ENCODE assay signal across 18 cellular contexts in the genomic region with DNA sequence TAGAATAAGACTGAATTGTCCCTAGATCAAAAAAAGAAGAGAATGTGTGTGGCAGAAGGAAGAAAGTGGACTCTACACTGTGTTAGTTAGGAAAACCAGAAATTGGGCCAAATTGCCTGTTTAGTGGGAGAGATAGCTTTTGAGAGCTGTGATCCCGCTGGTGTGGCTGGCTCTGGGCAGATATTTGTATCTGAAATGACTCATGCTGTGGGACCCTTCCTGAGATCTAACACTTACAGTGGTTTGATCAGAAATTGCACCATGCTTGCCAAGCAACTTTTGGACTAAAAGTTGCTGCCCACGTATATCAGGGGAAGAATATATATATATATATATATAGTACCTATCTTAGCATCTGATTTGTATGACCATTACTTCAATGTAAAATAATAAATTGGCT. TPM values are rescaled to one million over a fixed set of nuclear protein-coding genes. Genes with fewer than 3 reads are reported as not detected.
DNase-seq lines count a peak whose midpoint lies in the region; ATAC-seq, FAIRE-seq and TF ChIP-seq lines count a peak whose summit lies in the region.
"Had no signal": no experiment of that assay in that cellular context is flagged by ENCODE, and none has a peak within 500 bp of the region (broad histone marks: within the 10 kb centered on the region; RNA-seq: fewer than 3 reads in every experiment).

No MANE protein-coding gene starts in this region.

- 32 to 34% methylated on average over 2 of the region's 2 CpGs for WGBS in GM23248 (ENCODE audit: low coverage in 1 of 2, low lambda C conversion rate in 2 of 2, missing lambda C conversion rate in 2 of 2), 2 experiments
- 49 to 60% methylated on average over 2 of the region's 2 CpGs for WGBS in pancreas, 2 donors

- DNase-seq in GM23248 (peak; percentile 43), adipocyte (ENCODE audit: low read depth) (peak; percentile 18), fibroblast of mammary gland (ENCODE audit: low read depth) (peak; percentile 33), pancreas (no peak), DMS79 (lab: John Stamatoyannopoulos, UW) (no peak), HK-2 (ENCODE audit: unreplicated experiment) (no peak), CD1c-positive myeloid dendritic cell (ENCODE audit: extremely low spot score) (no peak)
- no peak for DNase-seq in activated T-cell treated with anti-CD3 and anti-CD28 coated beads, Interleukin-2, amount 50 U/mL, for 48 hours
- DNase-seq: activated CD8-positive, alpha-beta memory T cell treated with anti-CD3 and anti-CD28 coated beads, Interleukin-2, amount 50 U/mL, for 4 hours; BE2C; DND-41; effector memory CD4-positive, alpha-beta T cell; glutamatergic neuron; WERI-Rb-1 had no signal

- intact Hi-C loops in pancreas (cut with DNase I), result no loop called here

- no peak overlapping the region for H2AFZ ChIP-seq in GM23248

- H3K27me3 ChIP-seq in GM23248 (replicated peaks; ENCODE audit: insufficient read depth) (no peaks in the 10 kb centered on the region), adipocyte (replicated peaks; ENCODE audit: control insufficient read depth, insufficient read depth, low read length) (no peaks in the 10 kb centered on the region), pancreas (no peaks in the 10 kb centered on the region)
- H3K27me3 ChIP-seq: BE2C, SJSA1 had no signal

- H3K4me1 ChIP-seq in GM23248 (ENCODE audit: insufficient read depth), result peaks cover 14% of the 10 kb centered on the region; the same call in 1 of the 2 replicates
- peaks cover 20% of the 10 kb centered on the region for H3K4me1 ChIP-seq in adipocyte (ENCODE audit: control insufficient read depth, insufficient read depth, low read length)
- H3K4me1 ChIP-seq in pancreas, result peaks cover 0 to 7% (median 0%) of the 10 kb centered on the region in 3 donors
- H3K4me1 ChIP-seq: BE2C had no signal

- no peak overlapping the region for H3K4me2 ChIP-seq in GM23248 (ENCODE audit: unreplicated experiment)

- no peak for TF ChIP-seq CTCF in fibroblast of mammary gland (conservative IDR thresholded peaks at IDR 0.05; ENCODE audit: control insufficient read depth, insufficient read depth, low read depth, low read length)
- no peak for TF ChIP-seq CTCF in pancreas (IDR thresholded peaks at IDR 0.05)

- H3K79me2 ChIP-seq in GM23248 (ENCODE audit: insufficient read depth), result peaks cover 20% of the 10 kb centered on the region; the same call in 1 of the 2 replicates

- peaks cover 23% of the 10 kb centered on the region for H3F3A ChIP-seq in GM23248 (ENCODE audit: insufficient read depth)

- no peak for FAIRE-seq in pancreas (lab: Jason Lieb, UNC)
- FAIRE-seq: GM12892, GM19239, H1 had no signal

- H3K9me2 ChIP-seq in GM23248 (ENCODE audit: insufficient read depth), result no peaks in the 10 kb centered on the region

- H3K4me3 ChIP-seq in GM23248 (no peak overlapping the region), adipocyte (ENCODE audit: low read length) (no peak overlapping the region), fibroblast of mammary gland (ENCODE audit: control insufficient read depth, low read depth, low read length) (no peak overlapping the region), pancreas (no peak overlapping the region)
- H3K4me3 ChIP-seq: SJSA1 had no signal

- peak in 2 of 4 donors; percentile 28 for ATAC-seq in pancreas

- H3K27ac ChIP-seq in GM23248, result peak overlapping the region; percentile 35
- peak overlapping the region in 3 of 4 donors; percentile 51 to 59 (median 57) for H3K27ac ChIP-seq in pancreas
- H3K27ac ChIP-seq: SJSA1, WERI-Rb-1 had no signal

- H3K9ac ChIP-seq in GM23248 (no peak overlapping the region), adipocyte (ENCODE audit: low read length) (peak overlapping the region; percentile 48)

- peaks cover 3% of the 10 kb centered on the region; the same call in 1 of the 2 replicates for H4K20me1 ChIP-seq in GM23248 (ENCODE audit: insufficient read depth)

- in situ Hi-C loops in GM23248 (cut with MboI), result no loop called here

- H3K9me3 ChIP-seq in GM23248 (ENCODE audit: low read depth), result no peaks in the 10 kb centered on the region
- no peaks in the 10 kb centered on the region for H3K9me3 ChIP-seq in adipocyte (ENCODE audit: control insufficient read depth, low read length)
- no peaks in the 10 kb centered on the region for H3K9me3 ChIP-seq in pancreas
- H3K9me3 ChIP-seq: BE2C, SJSA1 had no signal

- H3K36me3 ChIP-seq in GM23248 (ENCODE audit: low read depth) (0 out of 2 replicates have a peak, but pooled peaks cover 3% of the 10 kb centered on the region), adipocyte (ENCODE audit: control insufficient read depth, insufficient read depth, low read length, severe bottlenecking) (peaks cover 4% of the 10 kb centered on the region), pancreas (no peaks in the 10 kb centered on the region)
- H3K36me3 ChIP-seq: BE2C, WERI-Rb-1 had no signal

RNA-seq across cellular contexts. Expression of gene TECPR2, which starts 27.7 kb away (rescaled TPM):
- total RNA-seq in GM23248 (2014; rRNA removed; shearing (Covaris generic)), result 10.1 and 15.8 TPM in 2 replicates
- polyA plus RNA-seq in GM23248 (2016; fragmentation: Nextera tagmentation; extraction: Ambion mirVana) (9.1 and 11.4 TPM in 2 replicates), pancreas (10 to 100 TPM in 1 of 2 donors, 1 to 10 TPM in 1; 3.3 to 10.2 TPM)
- 10 to 100 TPM in 4 of 6 donors, 1 to 10 TPM in 2; 7.9 to 18.2 (median 11.0) TPM for total RNA-seq in pancreas

RNA-seq across cellular contexts. Expression of gene CINP, which starts 27.8 kb away (rescaled TPM):
- total RNA-seq in GM23248 (2014; rRNA removed; shearing (Covaris generic)), result 45.7 and 52.1 TPM in 2 replicates
- polyA plus RNA-seq in GM23248 (2016; fragmentation: Nextera tagmentation; extraction: Ambion mirVana) (60.3 and 60.5 TPM in 2 replicates), pancreas (10 to 100 TPM; 25.8 to 26.4 TPM)
- 10 to 100 TPM; 19.5 to 26.3 (median 23.8) TPM for total RNA-seq in pancreas

Comparison
In these comparisons a context has a peak if more than half of its experiments do, and no peak if none do; other contexts are left out.
1. DNase-seq: peak in GM23248 (single experiment), adipocyte (single experiment) and fibroblast of mammary gland (single experiment); none in pancreas (0 of 6), activated T-cell treated with anti-CD3 and anti-CD28 coated beads, Interleukin-2, amount 50 U/mL, for 48 hours (0 of 2), DMS79 (single experiment), HK-2 (single experiment) and CD1c-positive myeloid dendritic cell (single experiment).